Comparison of ENCODE assay signal across 1 cellular context in genomic region chr3:128490650-128491070, GRCh38.
TF ChIP-seq lines count a peak whose summit lies in the region.

No MANE protein-coding gene starts in this region.

TF ChIP-seq in SK-N-SH, 30 proteins besides CTCF, POLR2A, EP300 and RAD21 (continued from another document):
- no peak for TF ChIP-seq ZBTB33 (IDR thresholded peaks at IDR 0.05; ENCODE audit: borderline replicate concordance, low read depth)
- TF ChIP-seq MEF2A (IDR thresholded peaks at IDR 0.05; ENCODE audit: borderline replicate concordance, low read depth) = no peak
- no peak for TF ChIP-seq JUND (IDR thresholded peaks at IDR 0.05)
- no peak for TF ChIP-seq MAX (IDR thresholded peaks at IDR 0.05; ENCODE audit: low read depth)
- TF ChIP-seq RCOR1 (IDR thresholded peaks at IDR 0.05; ENCODE audit: low read length) = no peak
- no peak for TF ChIP-seq NRF1 (IDR thresholded peaks at IDR 0.05; ENCODE audit: low read depth, low read length)
- TF ChIP-seq NFIC (IDR thresholded peaks at IDR 0.05; ENCODE audit: borderline replicate concordance) = no peak
- TF ChIP-seq RFX5 (IDR thresholded peaks at IDR 0.05; ENCODE audit: low read length) = no peak
- no peak for TF ChIP-seq FOXJ3 (CRISPR knock-in tag; IDR thresholded peaks at IDR 0.05)
- no peak for TF ChIP-seq MXI1 (IDR thresholded peaks at IDR 0.05; ENCODE audit: low read depth, low read length)
